In genomic region chr6:21102201-21102600, GRCh38 we compare ENCODE assay signal across 28 cellular contexts.
A peak's percentile ranks its signal among the peaks of the same experiment; 100 is the strongest.
DNase-seq lines count a peak whose midpoint lies in the region; ATAC-seq, FAIRE-seq and TF ChIP-seq lines count a peak whose summit lies in the region.
"Had no signal": no experiment of that assay in that cellular context is flagged by ENCODE, and none has a peak within 500 bp of the region (broad histone marks: within the 10 kb centered on the region; RNA-seq: fewer than 3 reads in every experiment).

No MANE protein-coding gene starts in this region.

- CTCF ChIA-PET in WTC11 (lab: Charles Lee), result no interaction called here

- no peak overlapping the region for H3K4me3 Mint-ChIP-seq in WTC11
- H3K4me3 Mint-ChIP-seq: HFFc6; neural crest cell; stimulated activated memory B cell treated with anti-CD40 and anti-IgM and Interleukin-4, amounts not matched to agents 10 μg/mL and 1 μg/mL and 100 μg/mL, for 72 hours; T-helper 1 cell treated with Interleukin-12 subunit alpha and Interleukin-12 subunit beta and Interleukin-4 antibody, amounts not matched to agents 30 μg/mL and 1 μg/mL, for 36 hours had no signal

- peak overlapping the region; percentile 74 for H3K56ac ChIP-seq in mesendoderm (ENCODE audit: low read length)

- no peak overlapping the region for H2BK120ac ChIP-seq in mesendoderm (ENCODE audit: low read depth, low read length)

- H4K8ac ChIP-seq in mesendoderm (ENCODE audit: low read depth, low read length), result no peak overlapping the region

- H3K27me3 ChIP-seq in mesendoderm (ENCODE audit: insufficient read depth, low read length, poor library complexity), result no peaks in the 10 kb centered on the region
- H3K27me3 ChIP-seq: brain microvascular endothelial cell, right lobe of liver had no signal

- H3K27ac Mint-ChIP-seq in WTC11, result peak overlapping the region; percentile 7; the same call in 1 of the 2 replicates
- H3K27ac Mint-ChIP-seq: HFFc6; stimulated activated memory B cell treated with anti-CD40 and anti-IgM and Interleukin-4, amounts not matched to agents 10 μg/mL and 1 μg/mL and 100 μg/mL, for 72 hours; T-helper 1 cell treated with Interleukin-12 subunit alpha and Interleukin-12 subunit beta and Interleukin-4 antibody, amounts not matched to agents 30 μg/mL and 1 μg/mL, for 36 hours had no signal

- no peaks in the 10 kb centered on the region for H3K9me3 Mint-ChIP-seq in WTC11
- H3K9me3 Mint-ChIP-seq: HFFc6; stimulated activated memory B cell treated with anti-CD40 and anti-IgM and Interleukin-4, amounts not matched to agents 10 μg/mL and 1 μg/mL and 100 μg/mL, for 72 hours; T-helper 1 cell treated with Interleukin-12 subunit alpha and Interleukin-12 subunit beta and Interleukin-4 antibody, amounts not matched to agents 30 μg/mL and 1 μg/mL, for 36 hours had no signal

- POLR2A ChIA-PET in WTC11 (lab: Charles Lee), result no interaction called here

- H3K18ac ChIP-seq in mesendoderm (ENCODE audit: low read length), result peak overlapping the region; percentile 71

- H3K27me3 Mint-ChIP-seq in WTC11 (ENCODE audit: low read depth), result no peaks in the 10 kb centered on the region
- H3K27me3 Mint-ChIP-seq: stimulated activated memory B cell treated with anti-CD40 and anti-IgM and Interleukin-4, amounts not matched to agents 10 μg/mL and 1 μg/mL and 100 μg/mL, for 72 hours had no signal

- no peak overlapping the region for H2BK15ac ChIP-seq in mesendoderm (replicated peaks; ENCODE audit: low read depth)

- peak; percentile 67 for FAIRE-seq in GM12892 (lab: Jason Lieb, UNC)
- FAIRE-seq: GM18507, urothelium cell line had no signal

- H3K4me3 ChIP-seq in mesendoderm (ENCODE audit: low read length), result no peak overlapping the region
- H3K4me3 ChIP-seq: right lobe of liver, SK-N-MC had no signal

- peak overlapping the region; percentile 95 for H2BK5ac ChIP-seq in mesendoderm (ENCODE audit: low read length)

- no peaks in the 10 kb centered on the region for H3K79me1 ChIP-seq in mesendoderm (ENCODE audit: low read length)

- no peaks in the 10 kb centered on the region for H3K36me3 ChIP-seq in mesendoderm (ENCODE audit: control insufficient read depth, insufficient read depth, low read length)
- H3K36me3 ChIP-seq: brain microvascular endothelial cell, right lobe of liver had no signal

- TF ChIP-seq POLR2A in GM12892 (IDR thresholded peaks at IDR 0.05; ENCODE audit: low read depth, low read length), result no peak

- H3K4me1 Mint-ChIP-seq in WTC11, result peaks cover 62% of the 10 kb centered on the region

- peak overlapping the region; percentile 16 for H3K9ac ChIP-seq in mesendoderm (ENCODE audit: low read length)

- DNase-seq in GM12892 (ENCODE audit: insufficient read length) (no peak), WTC11 (ENCODE audit: low spot score) (no peak), mesendoderm (peak; percentile 92)
- no peak for DNase-seq in stimulated activated CD4-positive, alpha-beta T cell treated with anti-CD3 and anti-CD28 coated beads, Interleukin-2, amount 100 ng/mL, for 48 hours
- DNase-seq: activated CD4-positive, CD25-positive, alpha-beta regulatory T cell treated with anti-CD3 and anti-CD28 coated beads, Interleukin-2, amount 50 U/mL, for 72 hours; activated gamma-delta T cell; activated T-cell treated with anti-CD3 and anti-CD28 coated beads, Interleukin-2, amount 50 U/mL, for 1 hour; amniotic stem cell; brain microvascular endothelial cell; C1 segment of cervical spinal cord; HFFc6; KG1; NCI-H1417 treated with DMSO at 0.1 percent for 48 hours; NCI-H2107; NCI-H446 treated with DMSO at 0.1 percent for 48 hours; posterior cingulate gyrus; right lobe of liver; stimulated activated CD4-positive, alpha-beta T cell treated with anti-CD3 and anti-CD28 coated beads, Interleukin-12 subunit alpha, Interleukin-12 subunit beta, amount 100 ng/mL, for 4 hours; stimulated activated CD4-positive, alpha-beta T cell treated with anti-CD3 and anti-CD28 coated beads, Interleukin-4, amount 100 ng/mL, for 24 hours had no signal

- peak overlapping the region; percentile 80 for H2AK5ac ChIP-seq in mesendoderm (ENCODE audit: low read length)

- H3K36me3 Mint-ChIP-seq in WTC11, result no peaks in the 10 kb centered on the region

- WGBS in mesendoderm (ENCODE audit: extremely low coverage, insufficient coverage, low lambda C conversion rate), result no CpG with 5 or more reads among the region's 7 CpGs

- no peak overlapping the region for H3K4me2 ChIP-seq in mesendoderm (ENCODE audit: low read length)

- ATAC-seq in WTC11 (peak; percentile 42), HG02678 (IDR thresholded peaks at IDR 0.05; ENCODE audit: unreplicated experiment) (no peak), HG03175 (IDR thresholded peaks at IDR 0.05; ENCODE audit: unreplicated experiment) (no peak)
- ATAC-seq: right lobe of liver; stimulated activated memory B cell treated with anti-CD40 and anti-IgM and Interleukin-4, amounts not matched to agents 10 μg/mL and 1 μg/mL and 100 μg/mL, for 72 hours had no signal

- H3K4ac ChIP-seq in mesendoderm (ENCODE audit: low read depth, low read length), result peak overlapping the region; percentile 85

- peaks cover 34% of the 10 kb centered on the region for H3K4me1 ChIP-seq in mesendoderm (ENCODE audit: control insufficient read depth, low read depth, low read length)

- H4K5ac ChIP-seq in mesendoderm (ENCODE audit: low read length), result peak overlapping the region; percentile 18

- H3K79me2 ChIP-seq in mesendoderm (ENCODE audit: control insufficient read depth, insufficient read depth, low read length), result no peaks in the 10 kb centered on the region

- no peak for TF ChIP-seq CTCF in C4-2B (conservative IDR thresholded peaks at IDR 0.05)
- TF ChIP-seq CTCF in WTC11 (IDR thresholded peaks at IDR 0.05), result no peak

- H3K23ac ChIP-seq in mesendoderm (ENCODE audit: low read length), result no peak overlapping the region

- H3K27ac ChIP-seq in C4-2B, result peak overlapping the region; percentile 46; the same call in 1 of the 2 replicates
- H3K27ac ChIP-seq in mesendoderm (ENCODE audit: low read depth, low read length), result peak overlapping the region; percentile 79
- H3K27ac ChIP-seq: brain microvascular endothelial cell, right lobe of liver, SK-N-MC had no signal

TF ChIP-seq in WTC11, 78 proteins besides CTCF, POLR2A, EP300 and RAD21:
- TF ChIP-seq ZNF317 (CRISPR knock-in tag; IDR thresholded peaks at IDR 0.05; ENCODE audit: borderline replicate concordance, low read depth) (no peak), KAT7 (CRISPR knock-in tag; IDR thresholded peaks at IDR 0.05; ENCODE audit: borderline replicate concordance) (no peak), MLX (CRISPR knock-in tag; IDR thresholded peaks at IDR 0.05) (no peak), FOXJ3 (CRISPR knock-in tag; IDR thresholded peaks at IDR 0.05; ENCODE audit: borderline replicate concordance) (no peak), HMGA2 (CRISPR knock-in tag; IDR thresholded peaks at IDR 0.05) (no peak), ZNF219 (CRISPR knock-in tag; IDR thresholded peaks at IDR 0.05; ENCODE audit: borderline replicate concordance) (no peak)
